In the genomic region with DNA sequence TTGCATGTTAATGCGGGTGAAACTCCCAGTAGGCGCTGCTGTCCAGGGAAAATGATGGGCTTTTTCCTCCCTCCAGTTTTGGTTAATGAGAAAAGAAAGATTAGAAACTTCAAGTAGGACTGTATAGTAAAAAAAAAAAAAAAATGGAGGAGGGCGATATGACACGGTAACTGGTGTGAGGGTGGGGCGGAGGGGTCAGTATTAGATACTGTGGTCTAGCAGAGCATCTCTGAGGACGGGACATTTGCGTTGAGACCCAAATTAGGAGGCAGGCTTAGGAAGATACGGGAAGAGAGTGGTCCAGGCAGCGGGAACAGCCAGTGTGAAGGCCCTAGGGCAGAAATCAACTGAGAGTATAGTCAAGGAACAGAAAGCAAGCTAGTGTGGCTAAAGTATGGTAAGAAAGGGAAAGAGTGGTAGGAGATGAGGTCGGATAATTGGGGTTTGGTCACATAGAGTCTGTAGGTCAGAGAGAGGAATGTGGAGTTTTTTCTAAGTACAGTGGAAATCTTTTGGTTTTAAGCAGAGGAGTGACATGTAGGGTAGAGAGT, we compare ENCODE assay signal across 1 cellular context.
TF ChIP-seq lines count a peak whose summit lies in the region.

No MANE protein-coding gene starts in this region.

TF ChIP-seq in HCT116, 20 proteins besides CTCF, POLR2A, EP300 and RAD21 (continued from another document):
- TF ChIP-seq YY1 (IDR thresholded peaks at IDR 0.05; ENCODE audit: extremely low read depth, insufficient replicate concordance, low read depth, low read length) = no peak
- no peak for TF ChIP-seq SRF (IDR thresholded peaks at IDR 0.05; ENCODE audit: low read depth)
- no peak for TF ChIP-seq EGR1 (IDR thresholded peaks at IDR 0.05; ENCODE audit: low read depth)
- TF ChIP-seq, protein P1, sequence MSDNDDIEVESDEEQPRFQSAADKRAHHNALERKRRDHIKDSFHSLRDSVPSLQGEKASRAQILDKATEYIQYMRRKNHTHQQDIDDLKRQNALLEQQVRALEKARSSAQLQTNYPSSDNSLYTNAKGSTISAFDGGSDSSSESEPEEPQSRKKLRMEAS (IDR thresholded peaks at IDR 0.05) = no peak
- no peak for TF ChIP-seq EZH2phosphoT487 (IDR thresholded peaks at IDR 0.05; ENCODE audit: borderline replicate concordance)
- TF ChIP-seq CBX3 (IDR thresholded peaks at IDR 0.05; ENCODE audit: low read depth) = no peak
- TF ChIP-seq, protein P2, sequence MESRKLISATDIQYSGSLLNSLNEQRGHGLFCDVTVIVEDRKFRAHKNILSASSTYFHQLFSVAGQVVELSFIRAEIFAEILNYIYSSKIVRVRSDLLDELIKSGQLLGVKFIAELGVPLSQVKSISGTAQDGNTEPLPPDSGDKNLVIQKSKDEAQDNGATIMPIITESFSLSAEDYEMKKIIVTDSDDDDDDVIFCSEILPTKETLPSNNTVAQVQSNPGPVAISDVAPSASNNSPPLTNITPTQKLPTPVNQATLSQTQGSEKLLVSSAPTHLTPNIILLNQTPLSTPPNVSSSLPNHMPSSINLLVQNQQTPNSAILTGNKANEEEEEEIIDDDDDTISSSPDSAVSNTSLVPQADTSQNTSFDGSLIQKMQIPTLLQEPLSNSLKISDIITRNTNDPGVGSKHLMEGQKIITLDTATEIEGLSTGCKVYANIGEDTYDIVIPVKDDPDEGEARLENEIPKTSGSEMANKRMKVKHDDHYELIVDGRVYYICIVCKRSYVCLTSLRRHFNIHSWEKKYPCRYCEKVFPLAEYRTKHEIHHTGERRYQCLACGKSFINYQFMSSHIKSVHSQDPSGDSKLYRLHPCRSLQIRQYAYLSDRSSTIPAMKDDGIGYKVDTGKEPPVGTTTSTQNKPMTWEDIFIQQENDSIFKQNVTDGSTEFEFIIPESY (IDR thresholded peaks at IDR 0.05; ENCODE audit: extremely low read depth, insufficient replicate concordance, low read length) = no peak
- TF ChIP-seq ZFX (IDR thresholded peaks at IDR 0.05) = no peak
